30 cellular contexts compared by ENCODE assay signal in the genomic region with DNA sequence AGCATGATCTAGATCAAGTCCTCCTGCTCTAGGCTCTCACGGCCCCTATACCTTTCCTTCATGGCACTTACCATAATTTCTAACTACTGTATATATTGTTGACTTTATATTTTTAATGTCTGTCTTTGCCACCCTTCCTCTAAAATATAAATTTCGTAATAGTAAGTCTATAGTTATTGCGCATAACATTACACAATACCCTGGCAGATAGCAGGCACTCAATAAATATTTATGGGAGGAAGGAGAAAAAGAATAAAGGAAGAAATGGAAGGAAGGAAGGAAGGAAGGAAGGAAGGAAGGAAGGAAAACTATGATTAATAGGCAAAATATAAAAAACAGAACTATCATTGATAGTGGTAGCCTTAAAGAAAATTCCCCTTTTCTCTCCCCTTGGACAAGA.
"Had no signal": no experiment of that assay in that cellular context is flagged by ENCODE, and none has a peak within 500 bp of the region (broad histone marks: within the 10 kb centered on the region; RNA-seq: fewer than 3 reads in every experiment).

No MANE protein-coding gene starts in this region.

- H3K9me3 ChIP-seq: colonic mucosa, esophagus squamous epithelium, gastroesophageal sphincter had no signal

- H3K36me3 ChIP-seq: ascending aorta, breast epithelium, cardiac muscle cell, colonic mucosa, esophagus squamous epithelium, gastroesophageal sphincter, heart right ventricle had no signal

- H3K4me1 ChIP-seq: ascending aorta, breast epithelium, colonic mucosa, esophagus squamous epithelium, gastroesophageal sphincter had no signal

- DNase-seq: activated CD4-positive, alpha-beta memory T cell treated with anti-CD3 and anti-CD28 coated beads for 36 hours; activated CD4-positive, alpha-beta T cell treated with anti-CD3 and anti-CD28 coated beads for 36 hours; activated CD4-positive, alpha-beta T cell treated with anti-CD3 and anti-CD28 coated beads, Interleukin-2, amount 10 ng/mL, durations not matched to agents 24 days and 14 days; activated CD4-positive, CD25-positive, alpha-beta regulatory T cell; activated CD4-positive, CD25-positive, alpha-beta regulatory T cell treated with anti-CD3 and anti-CD28 coated beads, Interleukin-2, amount 50 U/mL, for 72 hours; activated CD8-positive, alpha-beta memory T cell treated with anti-CD3 and anti-CD28 coated beads, Interleukin-2, amount 10 ng/mL, durations not matched to agents 7 days and 5 days; activated CD8-positive, alpha-beta memory T cell treated with anti-CD3 and anti-CD28 coated beads, Interleukin-2, amount 50 U/mL, for 4 hours; activated CD8-positive, alpha-beta T cell treated with anti-CD3 and anti-CD28 coated beads, Interleukin-2, amount 10 ng/mL, durations not matched to agents 7 days and 5 days; activated gamma-delta T cell; activated naive CD4-positive, alpha-beta T cell; activated naive CD4-positive, alpha-beta T cell treated with anti-CD3 and anti-CD28 coated beads, Interleukin-2, amount 10 ng/mL, durations not matched to agents 7 days and 5 days; activated naive CD8-positive, alpha-beta T cell treated with anti-CD3 and anti-CD28 coated beads, Interleukin-2, amount 10 ng/mL, durations not matched to agents 7 days and 5 days; activated T-cell treated with anti-CD3 and anti-CD28 coated beads, Interleukin-2, amount 50 U/mL, for 1 hour; activated T-cell treated with anti-CD3 and anti-CD28 coated beads, Interleukin-2, amount 50 U/mL, for 48 hours; central memory CD4-positive, alpha-beta T cell; cerebellar nuclear complex; colonic mucosa; effector CD8-positive, alpha-beta T cell; esophagus squamous epithelium; foreskin melanocyte; heart right ventricle; T-helper 2 cell had no signal

- ATAC-seq: activated CD4-positive, alpha-beta T cell treated with anti-CD3 and anti-CD28 coated beads for 36 hours; activated CD8-positive, alpha-beta memory T cell treated with anti-CD3 and anti-CD28 coated beads, Interleukin-2, amount 10 ng/mL, durations not matched to agents 7 days and 5 days; activated CD8-positive, alpha-beta T cell treated with anti-CD3 and anti-CD28 coated beads, Interleukin-2, amount 10 ng/mL, durations not matched to agents 7 days and 5 days; activated naive CD4-positive, alpha-beta T cell treated with anti-CD3 and anti-CD28 coated beads, Interleukin-2, amount 50 U/mL, for 72 hours; gastroesophageal sphincter; heart right ventricle had no signal

- FAIRE-seq: endometrium, endothelial cell of umbilical vein had no signal

- H3K27ac ChIP-seq: ascending aorta, breast epithelium, cardiac muscle cell, colonic mucosa, epithelial cell of prostate, esophagus squamous epithelium, gastroesophageal sphincter, heart right ventricle had no signal

- H3K27me3 ChIP-seq: ascending aorta, breast epithelium, cardiac muscle cell, colonic mucosa, esophagus squamous epithelium, gastroesophageal sphincter, heart right ventricle had no signal

- H3K4me3 ChIP-seq: ascending aorta, breast epithelium, cardiac muscle cell, colonic mucosa, esophagus squamous epithelium, gastroesophageal sphincter, heart right ventricle had no signal
